In genomic region chr19:1813197-1813836, GRCh38 we compare ENCODE assay signal across 9 cellular contexts. TPM values are rescaled to one million over a fixed set of nuclear protein-coding genes. Genes with fewer than 3 reads are reported as not detected.
DNase-seq lines count a peak whose midpoint lies in the region; FAIRE-seq and TF ChIP-seq lines count a peak whose summit lies in the region.
"Had no signal": no experiment of that assay in that cellular context is flagged by ENCODE, and none has a peak within 500 bp of the region (broad histone marks: within the 10 kb centered on the region; RNA-seq: fewer than 3 reads in every experiment).

No MANE protein-coding gene starts in this region.

- H3K4me3 ChIP-seq in GM23248 (peak overlapping the region; percentile 77), SJSA1 (peak overlapping the region; percentile 58), esophagus squamous epithelium (peak overlapping the region; percentile 30 to 65 (median 57)), retinal pigment epithelial cell (ENCODE audit: low read length) (peak overlapping the region; percentile 65)

- H3K27ac ChIP-seq in GM23248, result no peak overlapping the region
- H3K27ac ChIP-seq in SJSA1, result no peak overlapping the region
- peak overlapping the region; percentile 80 to 89 (median 84) for H3K27ac ChIP-seq in esophagus squamous epithelium
- H3K27ac ChIP-seq: thyroid gland had no signal

- no peaks in the 10 kb centered on the region for H3K27me3 ChIP-seq in GM23248 (replicated peaks; ENCODE audit: insufficient read depth)
- H3K27me3 ChIP-seq in SJSA1 (replicated peaks), result no peaks in the 10 kb centered on the region
- no peaks in the 10 kb centered on the region for H3K27me3 ChIP-seq in esophagus squamous epithelium
- H3K27me3 ChIP-seq: thyroid gland had no signal

- H3K4me1 ChIP-seq in GM23248 (ENCODE audit: insufficient read depth) (peaks cover 3% of the 10 kb centered on the region; the same call in 1 of the 2 replicates), SJSA1 (replicated peaks) (peaks cover 21% of the 10 kb centered on the region), esophagus squamous epithelium (peaks cover 18 to 48% (median 25%) of the 10 kb centered on the region in 3 donors)

- no peaks in the 10 kb centered on the region for H3K9me2 ChIP-seq in GM23248 (ENCODE audit: insufficient read depth)

- FAIRE-seq in GM12891 (lab: Jason Lieb, UNC), result no peak
- no peak for FAIRE-seq in RCC 7860 (lab: Jason Lieb, UNC)

- H3K79me2 ChIP-seq in GM23248 (ENCODE audit: insufficient read depth), result no peaks in the 10 kb centered on the region

- H4K20me1 ChIP-seq in GM23248 (ENCODE audit: insufficient read depth), result no peaks in the 10 kb centered on the region

- peak overlapping the region; percentile 68 for H3K9ac ChIP-seq in GM23248

- peak overlapping the region; percentile 93 for H3K4me2 ChIP-seq in GM23248 (ENCODE audit: unreplicated experiment)

- TF ChIP-seq POLR2A in esophagus squamous epithelium (IDR thresholded peaks at IDR 0.05) (no peak), GM12891 (IDR thresholded peaks at IDR 0.05; ENCODE audit: low read depth, low read length) (no peak)

- intact Hi-C loops in esophagus squamous epithelium (cut with DNase I), result no loop called here

- TF ChIP-seq CTCF in esophagus squamous epithelium (IDR thresholded peaks at IDR 0.05) (no peak), retinal pigment epithelial cell (conservative IDR thresholded peaks at IDR 0.05; ENCODE audit: low read depth, low read length) (no peak)

- DNase-seq in GM23248, result no peak
- DNase-seq in SJSA1 (ENCODE audit: low read depth in 1 of 2, low spot score in 2 of 2), result no peak
- no peak for DNase-seq in esophagus squamous epithelium (lab: John Stamatoyannopoulos, UW)
- DNase-seq in retinal pigment epithelial cell (ENCODE audit: low read depth), result no peak
- no peak for DNase-seq in NCI-H2196 (lab: John Stamatoyannopoulos, UW; ENCODE audit: unreplicated experiment)
- no peak for DNase-seq in DMS153 (lab: John Stamatoyannopoulos, UW)
- no peak for DNase-seq in GM12891 (ENCODE audit: insufficient read length, low spot score)
- DNase-seq in RCC 7860 (ENCODE audit: low spot score), result no peak

- H3K36me3 ChIP-seq in GM23248 (ENCODE audit: low read depth), result no peaks in the 10 kb centered on the region; the same call in 1 of the 2 replicates
- H3K36me3 ChIP-seq in SJSA1, result peaks cover 33% of the 10 kb centered on the region
- H3K36me3 ChIP-seq in esophagus squamous epithelium, result peaks cover 28 to 40% (median 32%) of the 10 kb centered on the region in 3 donors

- H2AFZ ChIP-seq in GM23248, result no peak overlapping the region

- WGBS in GM23248 (ENCODE audit: low coverage in 1 of 2, low lambda C conversion rate in 2 of 2, missing lambda C conversion rate in 2 of 2), 2 experiments, result 56 to 62% methylated on average over 13 of the region's 13 CpGs
- WGBS in esophagus squamous epithelium, 2 donors, result 29 to 34% methylated on average over 9 to 11 of the region's 13 CpGs

- H3F3A ChIP-seq in GM23248 (ENCODE audit: insufficient read depth), result no peaks in the 10 kb centered on the region

- in situ Hi-C loops in GM23248 (cut with MboI), result no loop called here

- no peaks in the 10 kb centered on the region for H3K9me3 ChIP-seq in GM23248 (ENCODE audit: low read depth)
- no peaks in the 10 kb centered on the region for H3K9me3 ChIP-seq in SJSA1 (replicated peaks)
- H3K9me3 ChIP-seq in esophagus squamous epithelium, result no peaks in the 10 kb centered on the region
- H3K9me3 ChIP-seq: thyroid gland had no signal

TF ChIP-seq in GM12891, 5 proteins besides CTCF, POLR2A, EP300 and RAD21:
- TF ChIP-seq TAF1 (IDR thresholded peaks at IDR 0.05; ENCODE audit: low read depth, low read length), result no peak
- TF ChIP-seq PAX5 (IDR thresholded peaks at IDR 0.05; ENCODE audit: insufficient read depth, low read length, severe bottlenecking), result no peak
- TF ChIP-seq POU2F2 (IDR thresholded peaks at IDR 0.05; ENCODE audit: low read depth, low read length), result no peak
- TF ChIP-seq SPI1 (IDR thresholded peaks at IDR 0.05; ENCODE audit: low read depth, low read length), result no peak
- no peak for TF ChIP-seq POLR2AphosphoS5 (IDR thresholded peaks at IDR 0.05; ENCODE audit: low read depth, low read length)

RNA-seq across cellular contexts. Expression of gene ATP8B3, which starts 1.2 kb away (rescaled TPM):
- 0.32 and 2.5 TPM in 2 replicates for total RNA-seq in GM23248 (2014; rRNA removed; shearing (Covaris generic))
- polyA plus RNA-seq in GM23248 (2016; fragmentation: Nextera tagmentation; extraction: Ambion mirVana), result 1.8 and 1.9 TPM in 2 replicates
- total RNA-seq in SJSA1 (2014; rRNA removed; shearing (Covaris generic)), result 2.7 and 3.8 TPM in 2 replicates
- 1 to 10 TPM in 2 of 4 donors, under 1 TPM in 2; 0.57 to 3.0 (median 1.4) TPM for total RNA-seq in esophagus squamous epithelium
- polyA plus RNA-seq in GM12891 (2012; ENCODE audit: low read depth, missing spikeins), result 0.86 TPM

RNA-seq across cellular contexts. Expression of gene REXO1, which starts 35.0 kb away (rescaled TPM):
- total RNA-seq in GM23248 (2014; rRNA removed; shearing (Covaris generic)), result 4.2 and 5.2 TPM in 2 replicates
- polyA plus RNA-seq in GM23248 (2016; fragmentation: Nextera tagmentation; extraction: Ambion mirVana), result 4.2 and 4.9 TPM in 2 replicates
- total RNA-seq in SJSA1 (2014; rRNA removed; shearing (Covaris generic)), result 14.1 and 36.2 TPM in 2 replicates
- 10 to 100 TPM in 3 of 4 donors, 1 to 10 TPM in 1; 7.5 to 16.4 (median 15.4) TPM for total RNA-seq in esophagus squamous epithelium
- 19.7 TPM for polyA plus RNA-seq in GM12891 (2012; ENCODE audit: low read depth, missing spikeins)

RNA-seq across cellular contexts. Expression of gene KLF16, which starts 50.1 kb away (rescaled TPM):
- total RNA-seq in GM23248 (2014; rRNA removed; shearing (Covaris generic)), result 8.9 and 11.0 TPM in 2 replicates
- polyA plus RNA-seq in GM23248 (2016; fragmentation: Nextera tagmentation; extraction: Ambion mirVana), result 4.2 and 4.6 TPM in 2 replicates
- total RNA-seq in SJSA1 (2014; rRNA removed; shearing (Covaris generic)), result 5.6 and 8.7 TPM in 2 replicates
- 10 to 100 TPM in 1 of 4 donors, 1 to 10 TPM in 3; 8.3 to 13.5 (median 9.1) TPM for total RNA-seq in esophagus squamous epithelium
- 9.1 TPM for polyA plus RNA-seq in GM12891 (2012; ENCODE audit: low read depth, missing spikeins)

Comparison
In these comparisons a context has a peak if more than half of its experiments do, and no peak if none do; other contexts are left out.
1. H3K27ac ChIP-seq: peak in esophagus squamous epithelium (4 of 4); none in GM23248 (single experiment) and SJSA1 (single experiment).
2. Peak in every context shown above with its lines, with median percentiles within 50 percentile points of each other: H3K4me3 ChIP-seq.